In genomic region chr12:49548822-49549648, GRCh38 we compare ENCODE assay signal across 8 cellular contexts. TPM values are rescaled to one million over a fixed set of nuclear protein-coding genes. Genes with fewer than 3 reads are reported as not detected.
DNase-seq lines count a peak whose midpoint lies in the region; ATAC-seq and TF ChIP-seq lines count a peak whose summit lies in the region.

No MANE protein-coding gene starts in this region.

- no peaks in the 10 kb centered on the region for H3K4me1 ChIP-seq in cardiac muscle cell (ENCODE audit: low read depth)
- peaks cover 22 to 25% of the 10 kb centered on the region in 2 donors for H3K4me1 ChIP-seq in gastrocnemius medialis
- H3K4me1 ChIP-seq in BE2C = no peaks in the 10 kb centered on the region

- peak; percentile 39 for DNase-seq in activated CD8-positive, alpha-beta memory T cell treated with anti-CD3 and anti-CD28 coated beads, Interleukin-2, amount 50 U/mL, for 4 hours
- peak; percentile 39 to 53 for DNase-seq in cardiac muscle cell (ENCODE audit: low read depth in 1 of 2, low spot score in 1 of 2)
- no peak for DNase-seq in gastrocnemius medialis
- DNase-seq in NOMO-1 treated with dmso at 0.1 percent for 144 hours (lab: John Stamatoyannopoulos, UW; ENCODE audit: unreplicated experiment) = no peak
- no peak for DNase-seq in SW480 (ENCODE audit: low spot score)
- no peak for DNase-seq in BE2C

- peaks cover 84% of the 10 kb centered on the region for H3K27me3 ChIP-seq in cardiac muscle cell
- peaks cover 7 to 15% (median 9%) of the 10 kb centered on the region in 3 donors for H3K27me3 ChIP-seq in gastrocnemius medialis
- no peaks in the 10 kb centered on the region for H3K27me3 ChIP-seq in BE2C

- H3K27ac ChIP-seq in cardiac muscle cell (no peak overlapping the region), gastrocnemius medialis (no peak overlapping the region)

- ATAC-seq in gastrocnemius medialis (peak in 1 of 2 donors; percentile 20), HG02678 (IDR thresholded peaks at IDR 0.05; ENCODE audit: unreplicated experiment) (no peak)

- no peaks in the 10 kb centered on the region for H3K9me3 ChIP-seq in cardiac muscle cell (ENCODE audit: low read depth)
- no peaks in the 10 kb centered on the region for H3K9me3 ChIP-seq in gastrocnemius medialis
- no peaks in the 10 kb centered on the region for H3K9me3 ChIP-seq in BE2C

- H3K36me3 ChIP-seq in cardiac muscle cell (no peaks in the 10 kb centered on the region), gastrocnemius medialis (no peaks in the 10 kb centered on the region), BE2C (no peaks in the 10 kb centered on the region)

- in situ Hi-C loops in gastrocnemius medialis (cut with MboI; ENCODE audit: low sequenced_read_pairs in 4 of 4) = no loop called here

- no peak overlapping the region for H3K4me3 ChIP-seq in cardiac muscle cell
- peak overlapping the region; percentile 39 to 52 (median 48) for H3K4me3 ChIP-seq in gastrocnemius medialis
- no peak overlapping the region for H3K4me3 ChIP-seq in BE2C (ENCODE audit: low read depth, low read length)

- no peak for TF ChIP-seq POLR2A in gastrocnemius medialis (IDR thresholded peaks at IDR 0.05)

- intact Hi-C loops in gastrocnemius medialis (cut with DNase I; ENCODE audit: low total_unique reads) = no loop called here

- TF ChIP-seq CTCF in GM12873 (IDR thresholded peaks at IDR 0.05; ENCODE audit: insufficient read depth, low read depth, low read length, missing control alignments) (peak; percentile 39), cardiac muscle cell (IDR thresholded peaks at IDR 0.05; ENCODE audit: low read depth, low read length) (peak; percentile 54), gastrocnemius medialis (IDR thresholded peaks at IDR 0.05 in 4 of 5, conservative IDR thresholded peaks at IDR 0.05 in 1 of 5) (peak in 3 of 5 experiments; percentile 46 to 67 (median 52)), BE2C (IDR thresholded peaks at IDR 0.05; ENCODE audit: low read depth, low read length) (no peak)

RNA-seq across cellular contexts. Expression of gene KCNH3, which starts 10.2 kb away (rescaled TPM):
- total RNA-seq in cardiac muscle cell (0.86 and 1.0 TPM in 2 replicates), gastrocnemius medialis (not detected)
- polyA plus RNA-seq in cardiac muscle cell = 0.14 and 0.34 TPM in 2 replicates
- 0.52 TPM for polyA plus RNA-seq in BE2C (2012; ENCODE audit: insufficient read depth, insufficient read length, low read depth)

RNA-seq across cellular contexts. Expression of gene MCRS1, which starts 18.9 kb away (rescaled TPM):
- 75.6 and 109 TPM in 2 replicates for total RNA-seq in cardiac muscle cell
- 74.5 and 104 TPM in 2 replicates for polyA plus RNA-seq in cardiac muscle cell
- total RNA-seq in gastrocnemius medialis = 10 to 100 TPM; 28.7 to 62.0 (median 34.6) TPM
- 104 TPM for polyA plus RNA-seq in BE2C (2012; ENCODE audit: insufficient read depth, insufficient read length, low read depth)

RNA-seq across cellular contexts. Expression of gene FAM186B, which starts 56.4 kb away (rescaled TPM):
- total RNA-seq in cardiac muscle cell = 0.21 and 1.6 TPM in 2 replicates
- 0.64 and 0.99 TPM in 2 replicates for polyA plus RNA-seq in cardiac muscle cell
- total RNA-seq in gastrocnemius medialis = 1 to 10 TPM in 1 of 4 donors, under 1 TPM in 3; 0.31 to 1.0 (median 0.70) TPM
- 1.1 TPM for polyA plus RNA-seq in BE2C (2012; ENCODE audit: insufficient read depth, insufficient read length, low read depth)

Comparison
In these comparisons a context has a peak if more than half of its experiments do, and no peak if none do; other contexts are left out.
1. DNase-seq: peak in activated CD8-positive, alpha-beta memory T cell treated with anti-CD3 and anti-CD28 coated beads, Interleukin-2, amount 50 U/mL, for 4 hours (single experiment) and cardiac muscle cell (2 of 2); none in gastrocnemius medialis (0 of 2), NOMO-1 treated with dmso at 0.1 percent for 144 hours (single experiment), SW480 (single experiment) and BE2C (single experiment).
2. H3K4me3 ChIP-seq: peak in gastrocnemius medialis (4 of 4); none in cardiac muscle cell (single experiment) and BE2C (single experiment).